26 cellular contexts compared by ENCODE assay signal in genomic region chr7:103870664-103871063, GRCh38.
"Had no signal": no experiment of that assay in that cellular context is flagged by ENCODE, and none has a peak within 500 bp of the region (broad histone marks: within the 10 kb centered on the region; RNA-seq: fewer than 3 reads in every experiment).

No MANE protein-coding gene starts in this region.

- DNase-seq: effector memory CD4-positive, alpha-beta T cell; heart right ventricle; hypothalamus; kidney glomerular epithelial cell; mammary epithelial cell; mucosa of descending colon; naive thymus-derived CD8-positive, alpha-beta T cell; psoas muscle; retina; spleen; stimulated activated CD4-positive, alpha-beta T cell treated with anti-CD3 and anti-CD28 coated beads, Interleukin-15, amount 100 ng/mL, for 24 hours; stimulated activated CD4-positive, alpha-beta T cell treated with anti-CD3 and anti-CD28 coated beads, Interleukin-1b, Interleukin-23, amount 100 ng/mL, for 48 hours; stimulated activated CD4-positive, alpha-beta T cell treated with anti-CD3 and anti-CD28 coated beads, Interleukin-4, amount 100 ng/mL, for 24 hours; stimulated activated naive B cell treated with anti-CD40 and anti-IgM and Interleukin-4, amounts not matched to agents 10 μg/mL and 1 μg/mL and 100 μg/mL, for 72 hours; stimulated activated naive CD8-positive, alpha-beta T cell treated with anti-CD3 and anti-CD28 coated beads, Interleukin-15, amount 100 ng/mL, for 72 hours; testis; upper lobe of right lung had no signal

- H3K4me3 ChIP-seq: heart right ventricle, mucosa of descending colon, psoas muscle, spleen, testis, tibial nerve, upper lobe of right lung, vagina had no signal

- H3K4me1 Mint-ChIP-seq: naive thymus-derived CD8-positive, alpha-beta T cell; stimulated activated naive B cell treated with anti-CD40 and anti-IgM and Interleukin-4, amounts not matched to agents 10 μg/mL and 1 μg/mL and 100 μg/mL, for 72 hours; stimulated activated naive CD8-positive, alpha-beta T cell treated with anti-CD3 and anti-CD28 coated beads, Interleukin-15, amount 100 ng/mL, for 72 hours had no signal

- H3K36me3 Mint-ChIP-seq: naive thymus-derived CD8-positive, alpha-beta T cell; stimulated activated naive B cell treated with anti-CD40 and anti-IgM and Interleukin-4, amounts not matched to agents 10 μg/mL and 1 μg/mL and 100 μg/mL, for 72 hours had no signal

- H3K9me3 Mint-ChIP-seq: stimulated activated naive CD8-positive, alpha-beta T cell treated with anti-CD3 and anti-CD28 coated beads, Interleukin-15, amount 100 ng/mL, for 72 hours had no signal

- FAIRE-seq: endometrium, frontal cortex, islet of Langerhans had no signal

- ATAC-seq: esophagus mucosa; heart right ventricle; left lobe of liver; mucosa of descending colon; naive thymus-derived CD8-positive, alpha-beta T cell; psoas muscle; sciatic nerve; stimulated activated naive B cell treated with anti-CD40 and anti-IgM and Interleukin-4, amounts not matched to agents 10 μg/mL and 1 μg/mL and 100 μg/mL, for 72 hours; stimulated activated naive CD8-positive, alpha-beta T cell treated with anti-CD3 and anti-CD28 coated beads, Interleukin-15, amount 100 ng/mL, for 72 hours; upper lobe of right lung had no signal

- H3K27me3 ChIP-seq: heart right ventricle, neutrophil, testis, tibial nerve, upper lobe of right lung, vagina had no signal

- H3K4me3 Mint-ChIP-seq: stimulated activated naive B cell treated with anti-CD40 and anti-IgM and Interleukin-4, amounts not matched to agents 10 μg/mL and 1 μg/mL and 100 μg/mL, for 72 hours; stimulated activated naive CD8-positive, alpha-beta T cell treated with anti-CD3 and anti-CD28 coated beads, Interleukin-15, amount 100 ng/mL, for 72 hours had no signal

- H3K36me3 ChIP-seq: heart right ventricle, neutrophil, spleen, tibial nerve, upper lobe of right lung, vagina had no signal

- H3K27ac Mint-ChIP-seq: naive thymus-derived CD8-positive, alpha-beta T cell; stimulated activated naive B cell treated with anti-CD40 and anti-IgM and Interleukin-4, amounts not matched to agents 10 μg/mL and 1 μg/mL and 100 μg/mL, for 72 hours; stimulated activated naive CD8-positive, alpha-beta T cell treated with anti-CD3 and anti-CD28 coated beads, Interleukin-15, amount 100 ng/mL, for 72 hours had no signal
